Comparison of ENCODE assay signal across 2 cellular contexts in genomic region chr17:58535431-58535830, GRCh38.
A peak's percentile ranks its signal among the peaks of the same experiment; 100 is the strongest.
TF ChIP-seq lines count a peak whose summit lies in the region.

No MANE protein-coding gene starts in this region.

TF ChIP-seq in HCT116, 20 proteins besides CTCF, POLR2A, EP300 and RAD21:
- TF ChIP-seq SIN3A (IDR thresholded peaks at IDR 0.05; ENCODE audit: low read depth) (no peak), SRF (IDR thresholded peaks at IDR 0.05; ENCODE audit: low read depth) (no peak), ELF1 (IDR thresholded peaks at IDR 0.05; ENCODE audit: borderline replicate concordance, low read depth) (no peak), EZH2 (IDR thresholded peaks at IDR 0.05) (no peak), ZBTB33 (IDR thresholded peaks at IDR 0.05; ENCODE audit: extremely low read depth, insufficient replicate concordance, low read length) (no peak), ZNF274 (IDR thresholded peaks at IDR 0.05; ENCODE audit: low read depth, low read length) (no peak), YY1 (IDR thresholded peaks at IDR 0.05; ENCODE audit: extremely low read depth, insufficient replicate concordance, low read depth, low read length) (peak; percentile 13), FOSL1 (IDR thresholded peaks at IDR 0.05; ENCODE audit: low read depth) (peak; percentile 80), SP1 (IDR thresholded peaks at IDR 0.05; ENCODE audit: low read depth) (no peak; the same call in 1 of the 2 replicates), JUND (IDR thresholded peaks at IDR 0.05) (peak; percentile 75), TCF7L2 (IDR thresholded peaks at IDR 0.05; ENCODE audit: borderline replicate concordance, extremely low read depth, insufficient read depth, insufficient read length) (peak; percentile 93), ZFX (IDR thresholded peaks at IDR 0.05) (no peak), ATF3 (IDR thresholded peaks at IDR 0.05) (no peak), CBX3 (IDR thresholded peaks at IDR 0.05; ENCODE audit: low read depth) (no peak; the same call in 1 of the 2 replicates)
TF ChIP-seq in HCT116: peak in this region for 4.

TF ChIP-seq in HepG2, 621 proteins besides CTCF, POLR2A, EP300 and RAD21 (continues in another document):
- peak; percentile 53; the same call in 1 of the 2 replicates for TF ChIP-seq FOXA3 (CRISPR knock-in tag; IDR thresholded peaks at IDR 0.05)
- no peak for TF ChIP-seq RAD51 (IDR thresholded peaks at IDR 0.05; ENCODE audit: borderline replicate concordance)
- no peak for TF ChIP-seq ZNF34 (CRISPR knock-in tag; IDR thresholded peaks at IDR 0.05; ENCODE audit: borderline replicate concordance)
- no peak for TF ChIP-seq ZXDC (CRISPR knock-in tag; IDR thresholded peaks at IDR 0.05)
- TF ChIP-seq ZNF747 (CRISPR knock-in tag; IDR thresholded peaks at IDR 0.05; ENCODE audit: borderline replicate concordance): no peak
- no peak for TF ChIP-seq IKZF4 (CRISPR knock-in tag; IDR thresholded peaks at IDR 0.05; ENCODE audit: borderline replicate concordance, low read depth, not compliant biosample characterization)
- no peak for TF ChIP-seq ZC3H13 (CRISPR knock-in tag; IDR thresholded peaks at IDR 0.05)
- no peak for TF ChIP-seq POLR2AphosphoS5 (IDR thresholded peaks at IDR 0.05; ENCODE audit: low read depth, low read length)
- no peak for TF ChIP-seq TFDP2 (CRISPR knock-in tag; IDR thresholded peaks at IDR 0.05)
- TF ChIP-seq KLF15 (CRISPR knock-in tag; IDR thresholded peaks at IDR 0.05; ENCODE audit: borderline replicate concordance): no peak
- no peak for TF ChIP-seq ZNF512 (CRISPR knock-in tag; IDR thresholded peaks at IDR 0.05)
- TF ChIP-seq HMG20A (CRISPR knock-in tag; IDR thresholded peaks at IDR 0.05; ENCODE audit: borderline replicate concordance): peak; percentile 41; the same call in 1 of the 2 replicates
- no peak for TF ChIP-seq PHF8 (CRISPR knock-in tag; IDR thresholded peaks at IDR 0.05)
- peak; percentile 33; the same call in 1 of the 2 replicates for TF ChIP-seq ARID3A (IDR thresholded peaks at IDR 0.05; ENCODE audit: low read depth, low read length)
- no peak for TF ChIP-seq SRSF1 (optimal IDR thresholded peaks at IDR 0.05; ENCODE audit: low read depth, low read length)
- TF ChIP-seq ZNF468 (CRISPR knock-in tag; IDR thresholded peaks at IDR 0.05): 0 out of 2 replicates have a peak, but pooled peaks have one; percentile 59
- peak; percentile 40; the same call in 1 of the 2 replicates for TF ChIP-seq SALL1 (CRISPR knock-in tag; IDR thresholded peaks at IDR 0.05)
- no peak for TF ChIP-seq SRSF4 (IDR thresholded peaks at IDR 0.05; ENCODE audit: low read depth, low read length, poor library complexity, severe bottlenecking)
- TF ChIP-seq HOXA5 (CRISPR knock-in tag; IDR thresholded peaks at IDR 0.05): no peak
- TF ChIP-seq NR2F2 (IDR thresholded peaks at IDR 0.05; ENCODE audit: borderline replicate concordance, low read depth): peak; percentile 70; the same call in 1 of the 2 replicates
- TF ChIP-seq PHF5A (CRISPR knock-in tag; IDR thresholded peaks at IDR 0.05; ENCODE audit: low read depth, unreplicated experiment): no peak
- TF ChIP-seq ZBTB39 (CRISPR knock-in tag; IDR thresholded peaks at IDR 0.05): no peak
- 0 out of 2 replicates have a peak, but pooled peaks have one; percentile 19 for TF ChIP-seq ZNF12 (CRISPR knock-in tag; IDR thresholded peaks at IDR 0.05)
- TF ChIP-seq FOSL2 (CRISPR knock-in tag; IDR thresholded peaks at IDR 0.05): peak; percentile 97
- 0 out of 2 replicates have a peak, but pooled peaks have one; percentile 24 for TF ChIP-seq GTF3A (CRISPR knock-in tag; conservative IDR thresholded peaks at IDR 0.05)
- TF ChIP-seq HOXA9 (CRISPR knock-in tag; IDR thresholded peaks at IDR 0.05; ENCODE audit: borderline replicate concordance): no peak
- peak; percentile 70; the same call in 1 of the 2 replicates for TF ChIP-seq ESRRA (CRISPR knock-in tag; IDR thresholded peaks at IDR 0.05; ENCODE audit: low read depth)
- no peak for TF ChIP-seq HES4 (CRISPR knock-in tag; IDR thresholded peaks at IDR 0.05; ENCODE audit: borderline replicate concordance)
- no peak for TF ChIP-seq ZNF501 (CRISPR knock-in tag; IDR thresholded peaks at IDR 0.05)
- peak; percentile 84; the same call in 1 of the 2 replicates for TF ChIP-seq ZNF644 (CRISPR knock-in tag; IDR thresholded peaks at IDR 0.05; ENCODE audit: low read depth)
- peak; percentile 66 for TF ChIP-seq MAFF (IDR thresholded peaks at IDR 0.05; ENCODE audit: low read depth, low read length)
- TF ChIP-seq ZNF282 (IDR thresholded peaks at IDR 0.05; ENCODE audit: partially characterized antibody): no peak
- no peak for TF ChIP-seq ZNF430 (CRISPR knock-in tag; IDR thresholded peaks at IDR 0.05)
- no peak for TF ChIP-seq FOXO4 (CRISPR knock-in tag; conservative IDR thresholded peaks at IDR 0.05)
- TF ChIP-seq SIN3B (IDR thresholded peaks at IDR 0.05; ENCODE audit: low read length): no peak
- TF ChIP-seq ZIK1 (CRISPR knock-in tag; IDR thresholded peaks at IDR 0.05; ENCODE audit: borderline replicate concordance, low read depth): no peak
- no peak for TF ChIP-seq REST (IDR thresholded peaks at IDR 0.05; ENCODE audit: borderline replicate concordance in 1 of 2, low read depth in 1 of 2, low read length in 2 of 2)
- no peak for TF ChIP-seq ZNF619 (CRISPR knock-in tag; IDR thresholded peaks at IDR 0.05)
- no peak for TF ChIP-seq ZFAT (CRISPR knock-in tag; conservative IDR thresholded peaks at IDR 0.05)
- TF ChIP-seq ELF1 (CRISPR knock-in tag; IDR thresholded peaks at IDR 0.05): no peak
- TF ChIP-seq MED8 (CRISPR knock-in tag; IDR thresholded peaks at IDR 0.05; ENCODE audit: insufficient replicate concordance): no peak
- no peak for TF ChIP-seq KDM5B (CRISPR knock-in tag; IDR thresholded peaks at IDR 0.05; ENCODE audit: borderline replicate concordance)
- TF ChIP-seq ZZZ3 (CRISPR knock-in tag; IDR thresholded peaks at IDR 0.05; ENCODE audit: borderline replicate concordance): no peak
- TF ChIP-seq ZFX (CRISPR knock-in tag; IDR thresholded peaks at IDR 0.05; ENCODE audit: low read depth): 0 out of 2 replicates have a peak, but pooled peaks have one; percentile 28
- TF ChIP-seq PPARG (CRISPR knock-in tag; conservative IDR thresholded peaks at IDR 0.05): peak; percentile 78
- TF ChIP-seq SAP130 (CRISPR knock-in tag; IDR thresholded peaks at IDR 0.05; ENCODE audit: low read depth): peak; percentile 37; the same call in 1 of the 2 replicates
- peak; percentile 62; the same call in 1 of the 2 replicates for TF ChIP-seq SOX5 (CRISPR knock-in tag; IDR thresholded peaks at IDR 0.05; ENCODE audit: borderline replicate concordance)
